Comparison of ENCODE assay signal across 8 cellular contexts in the genomic region with DNA sequence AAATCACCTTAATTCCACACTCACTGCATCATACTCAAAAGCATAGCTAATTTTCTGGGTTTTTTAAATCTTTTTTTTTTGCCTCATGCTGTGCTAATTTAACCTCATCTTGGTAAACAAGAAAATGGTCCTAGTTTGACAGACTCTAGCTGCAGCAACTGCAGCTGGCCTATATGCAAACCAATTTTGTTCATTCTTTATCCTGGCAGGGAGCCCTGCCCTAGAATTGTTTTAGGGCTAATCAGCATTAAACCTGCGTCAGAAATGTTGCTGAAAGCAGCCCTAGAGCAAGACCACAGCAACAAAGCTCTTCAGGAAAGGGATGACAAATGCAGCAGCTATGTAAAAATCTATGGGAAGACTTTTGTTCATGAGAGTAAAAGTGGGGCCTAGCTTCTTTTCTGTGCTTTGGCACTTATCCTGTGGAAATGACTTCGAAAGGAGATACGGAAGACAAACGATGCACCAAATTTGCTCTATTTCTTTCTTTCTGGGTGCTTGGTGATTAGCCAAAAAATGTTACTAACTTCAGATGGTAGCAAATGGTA.
A peak's percentile ranks its signal among the peaks of the same experiment; 100 is the strongest.
DNase-seq lines count a peak whose midpoint lies in the region; ATAC-seq and TF ChIP-seq lines count a peak whose summit lies in the region.

No MANE protein-coding gene starts in this region.

- peak overlapping the region; percentile 63 for H3K9ac ChIP-seq in smooth muscle cell (ENCODE audit: low read depth)

- H3K4me1 ChIP-seq in smooth muscle cell (ENCODE audit: low read depth) = peaks cover 31% of the 10 kb centered on the region

- peak; percentile 76 for DNase-seq in HPDE6-E6E7 (ENCODE audit: extremely low spot score)
- DNase-seq in RPMI7951 (ENCODE audit: low read depth) = peak; percentile 98
- DNase-seq in globus pallidus (ENCODE audit: low spot score) = peak; percentile 32
- DNase-seq in smooth muscle cell (lab: John Stamatoyannopoulos, UW; ENCODE audit: unreplicated experiment) = no peak
- DNase-seq in activated CD8-positive, alpha-beta memory T cell treated with anti-CD3 and anti-CD28 coated beads for 24 hours = no peak

- peak overlapping the region; percentile 47 for H3K4me2 ChIP-seq in smooth muscle cell

- TF ChIP-seq CTCF in smooth muscle cell (IDR thresholded peaks at IDR 0.05; ENCODE audit: borderline replicate concordance, insufficient read depth, poor library complexity, severe bottlenecking) = no peak

- no peaks in the 10 kb centered on the region for H3K9me3 ChIP-seq in smooth muscle cell (replicated peaks; ENCODE audit: low read depth)

- peaks cover 11% of the 10 kb centered on the region for H3F3A ChIP-seq in smooth muscle cell (ENCODE audit: low read depth)

- no peaks in the 10 kb centered on the region for H3K27me3 ChIP-seq in smooth muscle cell (ENCODE audit: low read depth)

- H3K4me3 ChIP-seq in smooth muscle cell = no peak overlapping the region

- H3K36me3 ChIP-seq in smooth muscle cell (ENCODE audit: low read depth) = no peaks in the 10 kb centered on the region

- peak overlapping the region; percentile 93 for H3K27ac ChIP-seq in smooth muscle cell (ENCODE audit: low read depth)

- 17% methylated on average over 4 of the region's 4 CpGs for WGBS in smooth muscle cell (ENCODE audit: low lambda C conversion rate)

- no peaks in the 10 kb centered on the region for H4K20me1 ChIP-seq in smooth muscle cell (ENCODE audit: low read depth)

- no peak for ATAC-seq in GM21528 (IDR thresholded peaks at IDR 0.05; ENCODE audit: low FRiP score, unreplicated experiment)
- ATAC-seq in HG03565 (IDR thresholded peaks at IDR 0.05; ENCODE audit: unreplicated experiment) = no peak
- ATAC-seq in HG03159 (IDR thresholded peaks at IDR 0.05; ENCODE audit: unreplicated experiment) = no peak

- H2AFZ ChIP-seq in smooth muscle cell (ENCODE audit: low read depth) = peak overlapping the region; percentile 26

- H3K79me2 ChIP-seq in smooth muscle cell (ENCODE audit: low read depth) = peaks cover 15% of the 10 kb centered on the region

Comparison
In these comparisons a context has a peak if more than half of its experiments do, and no peak if none do; other contexts are left out.
1. DNase-seq: peak in HPDE6-E6E7 (single experiment), RPMI7951 (single experiment) and globus pallidus (single experiment); none in smooth muscle cell (single experiment) and activated CD8-positive, alpha-beta memory T cell treated with anti-CD3 and anti-CD28 coated beads for 24 hours (single experiment).